In genomic region chr3:183290216-183290615, GRCh38 we compare ENCODE assay signal across 23 cellular contexts. TPM values are rescaled to one million over a fixed set of nuclear protein-coding genes. Genes with fewer than 3 reads are reported as not detected.
A peak's percentile ranks its signal among the peaks of the same experiment; 100 is the strongest.
DNase-seq lines count a peak whose midpoint lies in the region; ATAC-seq, FAIRE-seq and TF ChIP-seq lines count a peak whose summit lies in the region.
"Had no signal": no experiment of that assay in that cellular context is flagged by ENCODE, and none has a peak within 500 bp of the region (broad histone marks: within the 10 kb centered on the region; RNA-seq: fewer than 3 reads in every experiment).

No MANE protein-coding gene starts in this region.

- H3K27me3 Mint-ChIP-seq in astrocyte (ENCODE audit: low read depth, unreplicated experiment): no peaks in the 10 kb centered on the region
- H3K27me3 Mint-ChIP-seq: CD4-positive, alpha-beta T cell had no signal

- ATAC-seq in RWPE2 (ENCODE audit: low read depth) (no peak), GM19395 (IDR thresholded peaks at IDR 0.05; ENCODE audit: unreplicated experiment) (no peak)
- ATAC-seq: HCT116 had no signal

- H3K27me3 ChIP-seq in RWPE2 (ENCODE audit: insufficient read depth, poor library complexity, severe bottlenecking): no peaks in the 10 kb centered on the region
- H3K27me3 ChIP-seq in astrocyte (ENCODE audit: insufficient read depth, low read length): no peaks in the 10 kb centered on the region
- H3K27me3 ChIP-seq in skeletal muscle tissue (ENCODE audit: control insufficient read depth in 3 of 3, insufficient read depth in 3 of 3, low read length in 3 of 3): no peaks in the 10 kb centered on the region
- H3K27me3 ChIP-seq: BE2C had no signal

- H3K9me3 ChIP-seq in RWPE2 (ENCODE audit: severe bottlenecking) (no peaks in the 10 kb centered on the region), astrocyte (ENCODE audit: insufficient read depth, low read depth, low read length) (no peaks in the 10 kb centered on the region), skeletal muscle tissue (ENCODE audit: control insufficient read depth in 3 of 3, low read length in 3 of 3) (no peaks in the 10 kb centered on the region)
- H3K9me3 ChIP-seq: BE2C, Caco-2 had no signal

- no peak overlapping the region for H3K4me2 ChIP-seq in astrocyte (ENCODE audit: low read length)

- H4K20me1 ChIP-seq in astrocyte (ENCODE audit: insufficient read depth, low read length): no peaks in the 10 kb centered on the region

- peak overlapping the region; percentile 78 for H3K27ac ChIP-seq in C4-2B
- H3K27ac ChIP-seq in RWPE2 (ENCODE audit: poor library complexity, severe bottlenecking): peak overlapping the region; percentile 76
- H3K27ac ChIP-seq in astrocyte (ENCODE audit: low read depth, low read length): no peak overlapping the region
- peak overlapping the region; percentile 55 for H3K27ac ChIP-seq in skeletal muscle tissue (ENCODE audit: low read depth, low read length)

- H3K27ac Mint-ChIP-seq in astrocyte (ENCODE audit: unreplicated experiment): peak overlapping the region; percentile 47
- H3K27ac Mint-ChIP-seq: CD4-positive, alpha-beta T cell; HFFc6; IgD-negative memory B cell had no signal

- peaks cover 21% of the 10 kb centered on the region for H3K4me1 Mint-ChIP-seq in astrocyte (ENCODE audit: low read depth, unreplicated experiment)

- no peak for TF ChIP-seq CTCF in C4-2B (conservative IDR thresholded peaks at IDR 0.05)
- no peak for TF ChIP-seq CTCF in RWPE2 (IDR thresholded peaks at IDR 0.05; ENCODE audit: poor library complexity, severe bottlenecking)
- no peak for TF ChIP-seq CTCF in astrocyte (IDR thresholded peaks at IDR 0.05; ENCODE audit: insufficient read depth, low read depth, low read length)
- TF ChIP-seq CTCF in GM20000 (IDR thresholded peaks at IDR 0.05; ENCODE audit: extremely low read depth, missing control alignments): no peak

- H3K4me3 ChIP-seq in RWPE2 (ENCODE audit: severe bottlenecking) (no peak overlapping the region), astrocyte (ENCODE audit: insufficient read depth, low read depth, low read length) (no peak overlapping the region), skeletal muscle tissue (ENCODE audit: low read length in 3 of 3) (peak overlapping the region; percentile 3 to 35 (median 19))

- H3K4me3 Mint-ChIP-seq in astrocyte (ENCODE audit: unreplicated experiment): no peak overlapping the region
- H3K4me3 Mint-ChIP-seq: CD4-positive, alpha-beta T cell; HFFc6; IgD-negative memory B cell had no signal

- H3K36me3 ChIP-seq in RWPE2 (ENCODE audit: low read depth) (peaks cover 24% of the 10 kb centered on the region), astrocyte (ENCODE audit: insufficient read depth, low read length) (no peaks in the 10 kb centered on the region), skeletal muscle tissue (ENCODE audit: control insufficient read depth in 3 of 3, insufficient read depth in 3 of 3, low read length in 3 of 3) (peaks cover 0 to 3% (median 2%) of the 10 kb centered on the region in 3 donors)
- H3K36me3 ChIP-seq: BE2C had no signal

- no peak overlapping the region for H3K9ac ChIP-seq in astrocyte (ENCODE audit: low read length)
- H3K9ac ChIP-seq in skeletal muscle tissue (ENCODE audit: low read depth in 1 of 3, low read length in 3 of 3): no peak overlapping the region

- no peaks in the 10 kb centered on the region for H3K9me3 Mint-ChIP-seq in astrocyte (ENCODE audit: unreplicated experiment)
- H3K9me3 Mint-ChIP-seq: CD4-positive, alpha-beta T cell; HFFc6; IgD-negative memory B cell had no signal

- H3K79me2 ChIP-seq in astrocyte (ENCODE audit: insufficient read depth, low read length): no peaks in the 10 kb centered on the region

- no peak overlapping the region for H2AFZ ChIP-seq in astrocyte (ENCODE audit: low read depth, low read length)

- DNase-seq in RWPE2 (ENCODE audit: low spot score) (no peak), astrocyte (ENCODE audit: low read depth) (no peak), NCI-H2171 treated with DMSO at 0.1 percent for 48 hours (lab: John Stamatoyannopoulos, UW) (no peak), GM20000 (ENCODE audit: low spot score) (no peak)
- DNase-seq: ACHN; BE2C; C1 segment of cervical spinal cord; Caco-2; CD4-positive, alpha-beta T cell; DMS79; GDM1; GOT3; H7; HFFc6 had no signal

- FAIRE-seq in astrocyte (lab: Jason Lieb, UNC): no peak
- FAIRE-seq: D721Med, GM12892, GM18507, HepG2 had no signal

- no peaks in the 10 kb centered on the region for H3K36me3 Mint-ChIP-seq in astrocyte (ENCODE audit: low read depth, unreplicated experiment)
- H3K36me3 Mint-ChIP-seq: IgD-negative memory B cell had no signal

- H3K4me1 ChIP-seq in RWPE2 (ENCODE audit: insufficient read depth, poor library complexity, severe bottlenecking): peaks cover 61% of the 10 kb centered on the region
- H3K4me1 ChIP-seq in astrocyte (ENCODE audit: insufficient read depth, low read length): peaks cover 41% of the 10 kb centered on the region
- H3K4me1 ChIP-seq in skeletal muscle tissue (ENCODE audit: control insufficient read depth in 3 of 3, insufficient read depth in 3 of 3, low read length in 3 of 3): peaks cover 20 to 29% (median 28%) of the 10 kb centered on the region in 3 donors

RNA-seq across cellular contexts. Expression of gene B3GNT5, which starts 37.2 kb away (rescaled TPM):
- 15.1 and 15.8 TPM in 2 replicates for total RNA-seq in astrocyte
- total RNA-seq in skeletal muscle tissue: 4.2 TPM
- total RNA-seq: HepG2, HFFc6 had no signal

Comparison
In these comparisons a context has a peak if more than half of its experiments do, and no peak if none do; other contexts are left out.
1. H3K4me3 ChIP-seq: peak in skeletal muscle tissue (3 of 3); none in RWPE2 (single experiment) and astrocyte (single experiment).